ENCODE assay signal across 14 cellular contexts in genomic region chr7:11716185-11716584, GRCh38.
A peak's percentile ranks its signal among the peaks of the same experiment; 100 is the strongest.
DNase-seq lines count a peak whose midpoint lies in the region; ATAC-seq and TF ChIP-seq lines count a peak whose summit lies in the region.
"Had no signal": no experiment of that assay in that cellular context is flagged by ENCODE, and none has a peak within 500 bp of the region (broad histone marks: within the 10 kb centered on the region; RNA-seq: fewer than 3 reads in every experiment).

No MANE protein-coding gene starts in this region.

- BruUV-seq in Calu3 (replicated peaks; lab: Mats Ljungman, UMichigan) (no TSS peak), MCF 10A (replicated peaks; lab: Mats Ljungman, UMichigan) (no TSS peak)

- no peaks in the 10 kb centered on the region for H3K9me3 Mint-ChIP-seq in Calu3 (ENCODE audit: low read depth, unreplicated experiment)
- H3K9me3 Mint-ChIP-seq in MCF 10A (ENCODE audit: unreplicated experiment), result no peaks in the 10 kb centered on the region
- H3K9me3 Mint-ChIP-seq in CD4-positive, alpha-beta memory T cell, result peaks cover 0 to 4% (median 0%) of the 10 kb centered on the region in 8 donors
- H3K9me3 Mint-ChIP-seq: dendritic cell treated with granulocyte-macrophage colony-stimulating factor and Interleukin-4, amounts not matched to agents 40 ng/mL and 50 ng/mL, for 4 days had no signal

- H3K36me3 ChIP-seq in CD4-positive, alpha-beta memory T cell (ENCODE audit: insufficient read depth, low read length), result no peaks in the 10 kb centered on the region
- H3K36me3 ChIP-seq: MG63 had no signal

- no peaks in the 10 kb centered on the region for H3K4me1 ChIP-seq in CD4-positive, alpha-beta memory T cell (ENCODE audit: insufficient read depth, low read length)

- H3K36me3 Mint-ChIP-seq in Calu3 (ENCODE audit: insufficient read depth, unreplicated experiment), result peaks cover 6% of the 10 kb centered on the region
- no peaks in the 10 kb centered on the region for H3K36me3 Mint-ChIP-seq in MCF 10A (ENCODE audit: insufficient read depth, unreplicated experiment)
- no peaks in the 10 kb centered on the region for H3K36me3 Mint-ChIP-seq in CD4-positive, alpha-beta memory T cell
- H3K36me3 Mint-ChIP-seq: natural killer cell treated with Interleukin-12 subunit alpha and Interleukin-12 subunit beta and Interleukin-15 and Interleukin-18, amount 100 ng/mL, for 72 hours had no signal

- H3K4me1 Mint-ChIP-seq in Calu3 (ENCODE audit: low read depth, unreplicated experiment) (peaks cover 25% of the 10 kb centered on the region), MCF 10A (ENCODE audit: insufficient read depth, unreplicated experiment) (peaks cover 15% of the 10 kb centered on the region)
- no peaks in the 10 kb centered on the region for H3K4me1 Mint-ChIP-seq in CD4-positive, alpha-beta memory T cell

- H3K9me3 ChIP-seq in CD4-positive, alpha-beta memory T cell (ENCODE audit: control insufficient read depth in 1 of 2, low read length in 2 of 2), result no peaks in the 10 kb centered on the region
- H3K9me3 ChIP-seq: Caco-2, MG63 had no signal

- DNase-seq in Calu3 (peak; percentile 17), LNCaP clone FGC (ENCODE audit: low read depth) (peak; percentile 67), MCF 10A (ENCODE audit: unreplicated experiment) (peak; percentile 75), left colon (peak in 1 of 2 donors; percentile 16), cerebellar nuclear complex (lab: John Stamatoyannopoulos, UW) (no peak)
- no peak for DNase-seq in CD4-positive, alpha-beta memory T cell
- DNase-seq: Caco-2, MG63, OCI-M1 had no signal

- no peak overlapping the region for H3K27ac ChIP-seq in CD4-positive, alpha-beta memory T cell (ENCODE audit: low read depth, low read length)
- H3K27ac ChIP-seq: VCaP had no signal

- CTCF ChIA-PET in Calu3 (lab: Charles Lee) (no interaction called here), MCF 10A (lab: Yijun Ruan, JAX) (no interaction called here)
- CTCF ChIA-PET in CD4-positive, alpha-beta memory T cell (lab: Charles Lee; ENCODE audit: partially characterized antibody), result no interaction called here

- no peak overlapping the region for H3K4me3 Mint-ChIP-seq in Calu3 (ENCODE audit: low read depth, unreplicated experiment)
- no peak overlapping the region for H3K4me3 Mint-ChIP-seq in MCF 10A (ENCODE audit: unreplicated experiment)
- H3K4me3 Mint-ChIP-seq in CD4-positive, alpha-beta memory T cell, result no peak overlapping the region
- H3K4me3 Mint-ChIP-seq: dendritic cell treated with granulocyte-macrophage colony-stimulating factor and Interleukin-4, amounts not matched to agents 40 ng/mL and 50 ng/mL, for 4 days; natural killer cell treated with Interleukin-12 subunit alpha and Interleukin-12 subunit beta and Interleukin-15 and Interleukin-18, amount 100 ng/mL, for 72 hours had no signal

- no peak for TF ChIP-seq CTCF in Calu3 (IDR thresholded peaks at IDR 0.05; ENCODE audit: unreplicated experiment)
- no peak for TF ChIP-seq CTCF in LNCaP clone FGC (IDR thresholded peaks at IDR 0.05; ENCODE audit: control insufficient read depth, extremely low read depth, insufficient read depth)
- no peak for TF ChIP-seq CTCF in MCF 10A (IDR thresholded peaks at IDR 0.05; ENCODE audit: unreplicated experiment)

- no peaks in the 10 kb centered on the region for H3K27me3 Mint-ChIP-seq in Calu3 (ENCODE audit: unreplicated experiment)
- no peaks in the 10 kb centered on the region for H3K27me3 Mint-ChIP-seq in MCF 10A (ENCODE audit: insufficient read depth, unreplicated experiment)
- no peaks in the 10 kb centered on the region for H3K27me3 Mint-ChIP-seq in CD4-positive, alpha-beta memory T cell
- H3K27me3 Mint-ChIP-seq: dendritic cell treated with granulocyte-macrophage colony-stimulating factor and Interleukin-4, amounts not matched to agents 40 ng/mL and 50 ng/mL, for 4 days; natural killer cell treated with Interleukin-12 subunit alpha and Interleukin-12 subunit beta and Interleukin-15 and Interleukin-18, amount 100 ng/mL, for 72 hours had no signal

- POLR2A ChIA-PET in MCF 10A (lab: Yijun Ruan, JAX), result no interaction called here
- POLR2A ChIA-PET in CD4-positive, alpha-beta memory T cell (lab: Charles Lee; ENCODE audit: partially characterized antibody), result no interaction called here

- intact Hi-C loops in Calu3 (cut with micrococcal nuclease; ENCODE audit: unreplicated experiment), result no loop called here
- intact Hi-C loops in MCF 10A (cut with micrococcal nuclease), result no loop called here
- intact Hi-C loops in left colon (cut with DNase I, micrococcal nuclease), result no loop called here
- intact Hi-C loops in CD4-positive, alpha-beta memory T cell (cut with micrococcal nuclease), result no loop called here

- peak; percentile 56 for ATAC-seq in left colon
- ATAC-seq in HG02623 (IDR thresholded peaks at IDR 0.05; ENCODE audit: unreplicated experiment), result no peak
- no peak for ATAC-seq in HG02588 (IDR thresholded peaks at IDR 0.05; ENCODE audit: unreplicated experiment)
- ATAC-seq: natural killer cell treated with Interleukin-12 subunit alpha and Interleukin-12 subunit beta and Interleukin-15 and Interleukin-18, amount 100 ng/mL, for 72 hours had no signal

- no peak overlapping the region for H3K4me3 ChIP-seq in LNCaP clone FGC (ENCODE audit: low read depth, low read length)
- H3K4me3 ChIP-seq in CD4-positive, alpha-beta memory T cell (ENCODE audit: low read length in 2 of 2), result no peak overlapping the region
- H3K4me3 ChIP-seq: MG63 had no signal

- no peaks in the 10 kb centered on the region for H3K27me3 ChIP-seq in CD4-positive, alpha-beta memory T cell (ENCODE audit: insufficient read depth, low read length)
- H3K27me3 ChIP-seq: MG63 had no signal

- H3K27ac Mint-ChIP-seq in Calu3 (ENCODE audit: unreplicated experiment) (no peak overlapping the region), MCF 10A (ENCODE audit: low read depth, unreplicated experiment) (no peak overlapping the region)
- H3K27ac Mint-ChIP-seq in CD4-positive, alpha-beta memory T cell, result no peak overlapping the region
- H3K27ac Mint-ChIP-seq: dendritic cell treated with granulocyte-macrophage colony-stimulating factor and Interleukin-4, amounts not matched to agents 40 ng/mL and 50 ng/mL, for 4 days; natural killer cell treated with Interleukin-12 subunit alpha and Interleukin-12 subunit beta and Interleukin-15 and Interleukin-18, amount 100 ng/mL, for 72 hours had no signal

Comparison
In these comparisons a context has a peak if more than half of its experiments do, and no peak if none do; other contexts are left out.
1. DNase-seq: peak in Calu3 (single experiment), LNCaP clone FGC (single experiment) and MCF 10A (single experiment); none in cerebellar nuclear complex (0 of 2) and CD4-positive, alpha-beta memory T cell (0 of 5).